9 cellular contexts compared by ENCODE assay signal in the genomic region with DNA sequence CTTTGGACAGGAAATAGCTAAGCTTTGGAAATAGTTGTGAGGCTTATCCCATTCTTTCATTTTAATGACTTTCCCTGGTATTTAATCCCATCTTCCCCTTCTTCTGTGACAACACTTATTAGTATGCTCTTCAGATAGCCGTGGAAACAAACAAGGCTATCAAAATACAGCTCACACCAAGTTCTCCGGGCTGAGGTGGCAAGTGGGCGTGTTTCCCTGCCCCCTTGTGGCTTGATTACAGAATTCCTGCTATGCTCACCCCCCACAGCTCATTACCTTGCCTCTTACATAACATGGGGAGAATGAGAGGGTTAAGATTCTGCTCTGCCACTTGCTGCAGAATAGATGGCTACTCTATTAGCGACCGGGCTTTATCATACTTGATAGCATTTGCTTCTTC.
A peak's percentile ranks its signal among the peaks of the same experiment; 100 is the strongest.
DNase-seq lines count a peak whose midpoint lies in the region; ATAC-seq, FAIRE-seq and TF ChIP-seq lines count a peak whose summit lies in the region.
"Had no signal": no experiment of that assay in that cellular context is flagged by ENCODE, and none has a peak within 500 bp of the region (broad histone marks: within the 10 kb centered on the region; RNA-seq: fewer than 3 reads in every experiment).

No MANE protein-coding gene starts in this region.

- FAIRE-seq in HTR-8/SVneo (lab: Jason Lieb, UNC) (peak; percentile 68), GM19239 (lab: Jason Lieb, UNC) (no peak)

- no peaks in the 10 kb centered on the region for H3K9me3 Mint-ChIP-seq in WTC11
- H3K9me3 Mint-ChIP-seq in CD14-positive monocyte: no peaks in the 10 kb centered on the region

- no peaks in the 10 kb centered on the region for H3K27me3 ChIP-seq in upper lobe of right lung

- no peaks in the 10 kb centered on the region for H3K4me1 ChIP-seq in upper lobe of right lung

- H3K36me3 ChIP-seq in upper lobe of right lung: no peaks in the 10 kb centered on the region

- POLR2A ChIA-PET in WTC11 (lab: Charles Lee): no interaction called here

- no peak overlapping the region for H3K4me3 Mint-ChIP-seq in WTC11
- H3K4me3 Mint-ChIP-seq in CD14-positive monocyte: no peak overlapping the region

- H3K36me3 Mint-ChIP-seq in WTC11 (no peaks in the 10 kb centered on the region), CD14-positive monocyte (no peaks in the 10 kb centered on the region)

- no peak overlapping the region for H3K27ac Mint-ChIP-seq in WTC11
- H3K27ac Mint-ChIP-seq in CD14-positive monocyte: no peak overlapping the region

- H3K4me1 Mint-ChIP-seq in WTC11: peaks cover 22% of the 10 kb centered on the region
- peaks cover 11% of the 10 kb centered on the region for H3K4me1 Mint-ChIP-seq in CD14-positive monocyte

- peak; percentile 81 for ATAC-seq in WTC11
- no peak for ATAC-seq in upper lobe of right lung
- no peak for ATAC-seq in HG02678 (IDR thresholded peaks at IDR 0.05; ENCODE audit: unreplicated experiment)

- H3K9me3 ChIP-seq in upper lobe of right lung: no peaks in the 10 kb centered on the region

- CTCF ChIA-PET in WTC11 (lab: Charles Lee): interaction anchor here (0.5 to 2.3 kb wide), 25 partner anchors 9 to 768 kb away, joined by 3 to 25 read pairs (median 4); a partner anchor contains a TSS

- intact Hi-C loops in upper lobe of right lung (cut with DNase I) (no loop called here), CD14-positive monocyte (cut with micrococcal nuclease) (loop anchor here in 1 of 2 donors (10.0 kb wide), 1 partner anchor 430 kb away; no protein-coding TSS in a partner anchor)

- H3K4me3 ChIP-seq in upper lobe of right lung: no peak overlapping the region

- H3K27me3 Mint-ChIP-seq in WTC11 (ENCODE audit: low read depth): no peaks in the 10 kb centered on the region
- no peaks in the 10 kb centered on the region for H3K27me3 Mint-ChIP-seq in CD14-positive monocyte (ENCODE audit: low read depth in 3 of 3)

- no peak overlapping the region for H3K27ac ChIP-seq in upper lobe of right lung

- DNase-seq in ELF-1 (ENCODE audit: low read depth, low spot score) (peak; percentile 60), HTR-8/SVneo (ENCODE audit: insufficient read length, low spot score) (peak; percentile 13), WTC11 (ENCODE audit: low spot score) (peak; percentile 52), left kidney (ENCODE audit: low read depth, low spot score) (peak; percentile 52), upper lobe of right lung (no peak), CD14-positive monocyte (ENCODE audit: low spot score) (no peak), GM19239 (ENCODE audit: insufficient read length, low spot score) (no peak)
- DNase-seq: hippocampal formation had no signal

- TF ChIP-seq CTCF in WTC11 (IDR thresholded peaks at IDR 0.05): peak; percentile 44; the same call in 1 of the 2 replicates
- TF ChIP-seq CTCF in upper lobe of right lung (IDR thresholded peaks at IDR 0.05): no peak
- TF ChIP-seq CTCF in CD14-positive monocyte (IDR thresholded peaks at IDR 0.05): no peak

TF ChIP-seq in WTC11, 78 proteins besides CTCF, POLR2A, EP300 and RAD21 (continues in another document):
- TF ChIP-seq ZNF317 (CRISPR knock-in tag; IDR thresholded peaks at IDR 0.05; ENCODE audit: borderline replicate concordance, low read depth): no peak
- TF ChIP-seq, protein P1, sequence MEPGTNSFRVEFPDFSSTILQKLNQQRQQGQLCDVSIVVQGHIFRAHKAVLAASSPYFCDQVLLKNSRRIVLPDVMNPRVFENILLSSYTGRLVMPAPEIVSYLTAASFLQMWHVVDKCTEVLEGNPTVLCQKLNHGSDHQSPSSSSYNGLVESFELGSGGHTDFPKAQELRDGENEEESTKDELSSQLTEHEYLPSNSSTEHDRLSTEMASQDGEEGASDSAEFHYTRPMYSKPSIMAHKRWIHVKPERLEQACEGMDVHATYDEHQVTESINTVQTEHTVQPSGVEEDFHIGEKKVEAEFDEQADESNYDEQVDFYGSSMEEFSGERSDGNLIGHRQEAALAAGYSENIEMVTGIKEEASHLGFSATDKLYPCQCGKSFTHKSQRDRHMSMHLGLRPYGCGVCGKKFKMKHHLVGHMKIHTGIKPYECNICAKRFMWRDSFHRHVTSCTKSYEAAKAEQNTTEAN (CRISPR knock-in tag; IDR thresholded peaks at IDR 0.05): no peak
- no peak for TF ChIP-seq ELF4 (CRISPR knock-in tag; IDR thresholded peaks at IDR 0.05; ENCODE audit: low read depth)
- TF ChIP-seq MYBL2 (CRISPR knock-in tag; IDR thresholded peaks at IDR 0.05): no peak
- no peak for TF ChIP-seq ATF1 (CRISPR knock-in tag; IDR thresholded peaks at IDR 0.05)
- TF ChIP-seq, protein P2, sequence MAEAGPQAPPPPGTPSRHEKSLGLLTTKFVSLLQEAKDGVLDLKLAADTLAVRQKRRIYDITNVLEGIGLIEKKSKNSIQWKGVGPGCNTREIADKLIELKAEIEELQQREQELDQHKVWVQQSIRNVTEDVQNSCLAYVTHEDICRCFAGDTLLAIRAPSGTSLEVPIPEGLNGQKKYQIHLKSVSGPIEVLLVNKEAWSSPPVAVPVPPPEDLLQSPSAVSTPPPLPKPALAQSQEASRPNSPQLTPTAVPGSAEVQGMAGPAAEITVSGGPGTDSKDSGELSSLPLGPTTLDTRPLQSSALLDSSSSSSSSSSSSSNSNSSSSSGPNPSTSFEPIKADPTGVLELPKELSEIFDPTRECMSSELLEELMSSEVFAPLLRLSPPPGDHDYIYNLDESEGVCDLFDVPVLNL (CRISPR knock-in tag; IDR thresholded peaks at IDR 0.05; ENCODE audit: borderline replicate concordance, low read depth): no peak
- no peak for TF ChIP-seq RORB (CRISPR knock-in tag; IDR thresholded peaks at IDR 0.05)
- TF ChIP-seq, protein P3, sequence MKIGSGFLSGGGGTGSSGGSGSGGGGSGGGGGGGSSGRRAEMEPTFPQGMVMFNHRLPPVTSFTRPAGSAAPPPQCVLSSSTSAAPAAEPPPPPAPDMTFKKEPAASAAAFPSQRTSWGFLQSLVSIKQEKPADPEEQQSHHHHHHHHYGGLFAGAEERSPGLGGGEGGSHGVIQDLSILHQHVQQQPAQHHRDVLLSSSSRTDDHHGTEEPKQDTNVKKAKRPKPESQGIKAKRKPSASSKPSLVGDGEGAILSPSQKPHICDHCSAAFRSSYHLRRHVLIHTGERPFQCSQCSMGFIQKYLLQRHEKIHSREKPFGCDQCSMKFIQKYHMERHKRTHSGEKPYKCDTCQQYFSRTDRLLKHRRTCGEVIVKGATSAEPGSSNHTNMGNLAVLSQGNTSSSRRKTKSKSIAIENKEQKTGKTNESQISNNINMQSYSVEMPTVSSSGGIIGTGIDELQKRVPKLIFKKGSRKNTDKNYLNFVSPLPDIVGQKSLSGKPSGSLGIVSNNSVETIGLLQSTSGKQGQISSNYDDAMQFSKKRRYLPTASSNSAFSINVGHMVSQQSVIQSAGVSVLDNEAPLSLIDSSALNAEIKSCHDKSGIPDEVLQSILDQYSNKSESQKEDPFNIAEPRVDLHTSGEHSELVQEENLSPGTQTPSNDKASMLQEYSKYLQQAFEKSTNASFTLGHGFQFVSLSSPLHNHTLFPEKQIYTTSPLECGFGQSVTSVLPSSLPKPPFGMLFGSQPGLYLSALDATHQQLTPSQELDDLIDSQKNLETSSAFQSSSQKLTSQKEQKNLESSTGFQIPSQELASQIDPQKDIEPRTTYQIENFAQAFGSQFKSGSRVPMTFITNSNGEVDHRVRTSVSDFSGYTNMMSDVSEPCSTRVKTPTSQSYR (CRISPR knock-in tag; IDR thresholded peaks at IDR 0.05): no peak
- TF ChIP-seq, protein P4, sequence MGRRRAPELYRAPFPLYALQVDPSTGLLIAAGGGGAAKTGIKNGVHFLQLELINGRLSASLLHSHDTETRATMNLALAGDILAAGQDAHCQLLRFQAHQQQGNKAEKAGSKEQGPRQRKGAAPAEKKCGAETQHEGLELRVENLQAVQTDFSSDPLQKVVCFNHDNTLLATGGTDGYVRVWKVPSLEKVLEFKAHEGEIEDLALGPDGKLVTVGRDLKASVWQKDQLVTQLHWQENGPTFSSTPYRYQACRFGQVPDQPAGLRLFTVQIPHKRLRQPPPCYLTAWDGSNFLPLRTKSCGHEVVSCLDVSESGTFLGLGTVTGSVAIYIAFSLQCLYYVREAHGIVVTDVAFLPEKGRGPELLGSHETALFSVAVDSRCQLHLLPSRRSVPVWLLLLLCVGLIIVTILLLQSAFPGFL (CRISPR knock-in tag; IDR thresholded peaks at IDR 0.05; ENCODE audit: borderline replicate concordance): no peak
- TF ChIP-seq GTF2I (CRISPR knock-in tag; conservative IDR thresholded peaks at IDR 0.05): no peak
- TF ChIP-seq NFATC4 (CRISPR knock-in tag; IDR thresholded peaks at IDR 0.05): no peak
- TF ChIP-seq ZNF232 (CRISPR knock-in tag; IDR thresholded peaks at IDR 0.05): no peak
- TF ChIP-seq, protein P5, sequence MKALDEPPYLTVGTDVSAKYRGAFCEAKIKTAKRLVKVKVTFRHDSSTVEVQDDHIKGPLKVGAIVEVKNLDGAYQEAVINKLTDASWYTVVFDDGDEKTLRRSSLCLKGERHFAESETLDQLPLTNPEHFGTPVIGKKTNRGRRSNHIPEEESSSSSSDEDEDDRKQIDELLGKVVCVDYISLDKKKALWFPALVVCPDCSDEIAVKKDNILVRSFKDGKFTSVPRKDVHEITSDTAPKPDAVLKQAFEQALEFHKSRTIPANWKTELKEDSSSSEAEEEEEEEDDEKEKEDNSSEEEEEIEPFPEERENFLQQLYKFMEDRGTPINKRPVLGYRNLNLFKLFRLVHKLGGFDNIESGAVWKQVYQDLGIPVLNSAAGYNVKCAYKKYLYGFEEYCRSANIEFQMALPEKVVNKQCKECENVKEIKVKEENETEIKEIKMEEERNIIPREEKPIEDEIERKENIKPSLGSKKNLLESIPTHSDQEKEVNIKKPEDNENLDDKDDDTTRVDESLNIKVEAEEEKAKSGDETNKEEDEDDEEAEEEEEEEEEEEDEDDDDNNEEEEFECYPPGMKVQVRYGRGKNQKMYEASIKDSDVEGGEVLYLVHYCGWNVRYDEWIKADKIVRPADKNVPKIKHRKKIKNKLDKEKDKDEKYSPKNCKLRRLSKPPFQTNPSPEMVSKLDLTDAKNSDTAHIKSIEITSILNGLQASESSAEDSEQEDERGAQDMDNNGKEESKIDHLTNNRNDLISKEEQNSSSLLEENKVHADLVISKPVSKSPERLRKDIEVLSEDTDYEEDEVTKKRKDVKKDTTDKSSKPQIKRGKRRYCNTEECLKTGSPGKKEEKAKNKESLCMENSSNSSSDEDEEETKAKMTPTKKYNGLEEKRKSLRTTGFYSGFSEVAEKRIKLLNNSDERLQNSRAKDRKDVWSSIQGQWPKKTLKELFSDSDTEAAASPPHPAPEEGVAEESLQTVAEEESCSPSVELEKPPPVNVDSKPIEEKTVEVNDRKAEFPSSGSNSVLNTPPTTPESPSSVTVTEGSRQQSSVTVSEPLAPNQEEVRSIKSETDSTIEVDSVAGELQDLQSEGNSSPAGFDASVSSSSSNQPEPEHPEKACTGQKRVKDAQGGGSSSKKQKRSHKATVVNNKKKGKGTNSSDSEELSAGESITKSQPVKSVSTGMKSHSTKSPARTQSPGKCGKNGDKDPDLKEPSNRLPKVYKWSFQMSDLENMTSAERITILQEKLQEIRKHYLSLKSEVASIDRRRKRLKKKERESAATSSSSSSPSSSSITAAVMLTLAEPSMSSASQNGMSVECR (CRISPR knock-in tag; IDR thresholded peaks at IDR 0.05; ENCODE audit: borderline replicate concordance): no peak
- no peak for TF ChIP-seq ZNF423 (CRISPR knock-in tag; IDR thresholded peaks at IDR 0.05)

Comparison
In these comparisons a context has a peak if more than half of its experiments do, and no peak if none do; other contexts are left out.
1. DNase-seq: peak in ELF-1 (single experiment), HTR-8/SVneo (single experiment), WTC11 (single experiment) and left kidney (single experiment); none in upper lobe of right lung (single experiment), CD14-positive monocyte (single experiment) and GM19239 (single experiment).